Comparison of ENCODE assay signal across 8 cellular contexts in genomic region chr12:30926243-30927209, GRCh38. TPM values are rescaled to one million over a fixed set of nuclear protein-coding genes. Genes with fewer than 3 reads are reported as not detected.
DNase-seq lines count a peak whose midpoint lies in the region; ATAC-seq, FAIRE-seq and TF ChIP-seq lines count a peak whose summit lies in the region.

TSPAN11 (plus strand) TSS chr12:30926748; CDS start chr12:30953992, 27,244 bp downstream.

- no peaks in the 10 kb centered on the region for H3K36me3 Mint-ChIP-seq in activated T-helper 17 cell treated with anti-CD3 and anti-CD28 coated beads, Interleukin-2, amount 50 U/mL, for 72 hours (ENCODE audit: low read depth)

- no peak within 1 kb of the TSS for H3K9ac ChIP-seq in kidney (ENCODE audit: low read length in 2 of 2)

- ATAC-seq in stimulated activated naive CD8-positive, alpha-beta T cell treated with anti-CD3 and anti-CD28 coated beads, Interleukin-15, amount 100 ng/mL, for 72 hours: peak; percentile 58
- no peak for ATAC-seq in activated T-helper 17 cell treated with anti-CD3 and anti-CD28 coated beads, Interleukin-2, amount 50 U/mL, for 72 hours (replicated peaks)

- no peak within 1 kb of the TSS for H3K27ac ChIP-seq in kidney (ENCODE audit: low read depth in 2 of 2, low read length in 2 of 2)

- peaks cover 6 to 7% of the 10 kb centered on the region in 2 donors for H3K4me1 ChIP-seq in kidney (ENCODE audit: control insufficient read depth in 1 of 2, insufficient read depth in 1 of 2, low read depth in 1 of 2, low read length in 2 of 2)

- peak within 1 kb of the TSS in 1 of 2 donors; percentile 47 for H3K4me3 ChIP-seq in kidney (ENCODE audit: low read length in 2 of 2)

- intact Hi-C loops in kidney (cut with DNase I): no loop called here

- TF ChIP-seq CTCF in kidney (IDR thresholded peaks at IDR 0.05; ENCODE audit: borderline replicate concordance, extremely low read depth, insufficient read depth): no peak

- peaks cover 74% of the 10 kb centered on the region for H3K27me3 Mint-ChIP-seq in stimulated activated naive CD8-positive, alpha-beta T cell treated with anti-CD3 and anti-CD28 coated beads, Interleukin-15, amount 100 ng/mL, for 72 hours
- peaks cover 58% of the 10 kb centered on the region for H3K27me3 Mint-ChIP-seq in activated T-helper 17 cell treated with anti-CD3 and anti-CD28 coated beads, Interleukin-2, amount 50 U/mL, for 72 hours

- H3K4me3 Mint-ChIP-seq in stimulated activated naive CD8-positive, alpha-beta T cell treated with anti-CD3 and anti-CD28 coated beads, Interleukin-15, amount 100 ng/mL, for 72 hours: peak within 1 kb of the TSS in 1 of 2 donors; percentile 36
- H3K4me3 Mint-ChIP-seq in activated T-helper 17 cell treated with anti-CD3 and anti-CD28 coated beads, Interleukin-2, amount 50 U/mL, for 72 hours: no peak within 1 kb of the TSS

- no peaks in the 10 kb centered on the region for H3K9me3 ChIP-seq in kidney (ENCODE audit: control insufficient read depth in 1 of 2, low read length in 2 of 2)

- H3K36me3 ChIP-seq in kidney (ENCODE audit: control insufficient read depth in 1 of 2, insufficient read depth in 2 of 2, low read length in 2 of 2): no peaks in the 10 kb centered on the region

- no peak for FAIRE-seq in kidney (lab: Jason Lieb, UNC)

- no peaks in the 10 kb centered on the region for H3K9me3 Mint-ChIP-seq in stimulated activated naive CD8-positive, alpha-beta T cell treated with anti-CD3 and anti-CD28 coated beads, Interleukin-15, amount 100 ng/mL, for 72 hours
- no peaks in the 10 kb centered on the region for H3K9me3 Mint-ChIP-seq in activated T-helper 17 cell treated with anti-CD3 and anti-CD28 coated beads, Interleukin-2, amount 50 U/mL, for 72 hours

- H3K27ac Mint-ChIP-seq in stimulated activated naive CD8-positive, alpha-beta T cell treated with anti-CD3 and anti-CD28 coated beads, Interleukin-15, amount 100 ng/mL, for 72 hours: peak within 1 kb of the TSS in 1 of 2 donors; percentile 65
- no peak within 1 kb of the TSS for H3K27ac Mint-ChIP-seq in activated T-helper 17 cell treated with anti-CD3 and anti-CD28 coated beads, Interleukin-2, amount 50 U/mL, for 72 hours

- DNase-seq in DMS79 (lab: John Stamatoyannopoulos, UW) (peak; percentile 40), HuH-7.5 (ENCODE audit: low spot score) (peak; percentile 41), cerebellar cortex (ENCODE audit: low spot score) (peak; percentile 15), kidney (peak; percentile 76), NOMO-1 treated with DMSO at 0.1 percent for 48 hours (lab: John Stamatoyannopoulos, UW; ENCODE audit: unreplicated experiment) (no peak)
- DNase-seq in stimulated activated naive CD8-positive, alpha-beta T cell treated with anti-CD3 and anti-CD28 coated beads, Interleukin-15, amount 100 ng/mL, for 72 hours: peak; percentile 12 to 19
- no peak for DNase-seq in stimulated activated CD4-positive, alpha-beta T cell treated with anti-CD3 and anti-CD28 coated beads, Interleukin-12 subunit alpha, Interleukin-12 subunit beta, amount 100 ng/mL, for 4 hours

- peaks cover 6% of the 10 kb centered on the region for H3K4me1 Mint-ChIP-seq in stimulated activated naive CD8-positive, alpha-beta T cell treated with anti-CD3 and anti-CD28 coated beads, Interleukin-15, amount 100 ng/mL, for 72 hours
- no peaks in the 10 kb centered on the region for H3K4me1 Mint-ChIP-seq in activated T-helper 17 cell treated with anti-CD3 and anti-CD28 coated beads, Interleukin-2, amount 50 U/mL, for 72 hours

RNA-seq across cellular contexts. Expression of gene TSPAN11, which starts in this region (rescaled TPM):
- total RNA-seq in kidney: 7.5 TPM
- polyA plus RNA-seq in kidney (ENCODE audit: insufficient read depth, low read depth, low replicate concordance): 1.3 TPM
- total RNA-seq in activated T-helper 17 cell treated with anti-CD3 and anti-CD28 coated beads, Interleukin-2, amount 50 U/mL, for 72 hours: under 1 TPM in 1 of 2 donors, not detected in 1; 0.17 TPM

Comparison
In these comparisons a context has a peak if more than half of its experiments do, and no peak if none do; other contexts are left out.
1. DNase-seq: peak in DMS79 (single experiment), HuH-7.5 (single experiment), cerebellar cortex (single experiment), kidney (single experiment) and stimulated activated naive CD8-positive, alpha-beta T cell treated with anti-CD3 and anti-CD28 coated beads, Interleukin-15, amount 100 ng/mL, for 72 hours (2 of 2); none in NOMO-1 treated with DMSO at 0.1 percent for 48 hours (single experiment) and stimulated activated CD4-positive, alpha-beta T cell treated with anti-CD3 and anti-CD28 coated beads, Interleukin-12 subunit alpha, Interleukin-12 subunit beta, amount 100 ng/mL, for 4 hours (single experiment).